In the genomic region with DNA sequence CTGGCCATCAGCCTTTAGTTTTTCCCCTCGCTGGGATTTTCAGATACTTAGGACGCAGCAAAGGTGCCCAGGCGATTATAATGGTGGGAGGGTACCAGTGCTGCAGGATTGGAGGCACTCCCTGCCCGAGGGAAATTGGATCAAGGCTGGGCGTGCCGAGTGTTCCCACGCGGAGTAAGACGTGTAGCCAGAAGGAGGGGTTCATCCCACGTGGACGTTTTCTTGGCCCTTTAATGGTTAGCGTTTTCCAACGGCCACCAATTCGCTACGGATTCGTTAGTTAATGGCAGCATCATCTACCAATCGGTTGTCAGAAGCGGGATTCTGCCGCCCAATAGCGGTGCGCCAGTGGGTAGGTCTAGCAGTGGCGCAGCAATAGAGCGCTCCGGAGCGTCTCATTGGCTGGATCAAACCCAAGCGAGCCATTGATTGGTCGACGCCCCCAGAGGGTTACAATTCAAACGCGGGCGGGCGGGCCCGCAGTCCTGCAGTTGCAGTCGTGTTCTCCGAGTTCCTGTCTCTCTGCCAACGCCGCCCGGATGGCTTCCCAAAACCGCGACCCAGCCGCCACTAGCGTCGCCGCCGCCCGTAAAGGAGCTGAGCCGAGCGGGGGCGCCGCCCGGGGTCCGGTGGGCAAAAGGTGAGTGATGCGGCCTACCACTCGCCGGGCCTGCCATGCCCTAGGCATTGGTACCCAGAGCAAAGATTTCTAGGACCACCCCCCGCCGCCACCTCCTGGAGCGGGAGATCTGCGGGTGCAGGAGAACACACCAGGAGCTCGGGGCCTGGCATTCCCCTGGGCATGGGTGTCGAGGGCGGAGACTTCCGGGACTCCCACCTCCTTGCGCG, we compare ENCODE assay signal across 8 cellular contexts. TPM values are rescaled to one million over a fixed set of nuclear protein-coding genes. Genes with fewer than 3 reads are reported as not detected.
DNase-seq lines count a peak whose midpoint lies in the region; ATAC-seq and TF ChIP-seq lines count a peak whose summit lies in the region.

A gene (plus strand): TSS at position 488 of the 849 bp plus-strand sequence. CDS start 52 bp downstream, at position 540.

- intact Hi-C loops in left ventricle myocardium inferior (cut with micrococcal nuclease) = no loop called here

- in situ Hi-C loops in GM13976 (cut with MboI; ENCODE audit: low sequenced_read_pairs, unreplicated experiment) = no loop called here

- ATAC-seq in HG02870 (IDR thresholded peaks at IDR 0.05; ENCODE audit: unreplicated experiment) = peak; percentile 97

- no peaks in the 10 kb centered on the region for H3K27me3 Mint-ChIP-seq in T-helper 1 cell treated with Interleukin-12 subunit alpha and Interleukin-12 subunit beta and Interleukin-4 antibody, amounts not matched to agents 30 μg/mL and 1 μg/mL, for 36 hours (ENCODE audit: low read depth)
- no peaks in the 10 kb centered on the region for H3K27me3 Mint-ChIP-seq in progenitor cell of endocrine pancreas

- H3K4me1 ChIP-seq in left ventricle myocardium inferior (peaks cover 15% of the 10 kb centered on the region), urinary bladder (ENCODE audit: insufficient read depth) (no peaks in the 10 kb centered on the region)

- H3K27ac Mint-ChIP-seq in T-helper 1 cell treated with Interleukin-12 subunit alpha and Interleukin-12 subunit beta and Interleukin-4 antibody, amounts not matched to agents 30 μg/mL and 1 μg/mL, for 36 hours = peak within 1 kb of the TSS; percentile 87
- peak within 1 kb of the TSS; percentile 80 for H3K27ac Mint-ChIP-seq in progenitor cell of endocrine pancreas

- H3K9me3 ChIP-seq in left ventricle myocardium inferior (replicated peaks) = no peaks in the 10 kb centered on the region

- under 1% methylated on average over 65 of the region's 65 CpGs for WGBS in urinary bladder

- TF ChIP-seq CTCF in GM13976 (IDR thresholded peaks at IDR 0.05; ENCODE audit: borderline replicate concordance, control extremely low read depth, extremely low read depth, insufficient read depth, missing control alignments) = no peak
- no peak for TF ChIP-seq CTCF in left ventricle myocardium inferior (IDR thresholded peaks at IDR 0.05; ENCODE audit: borderline replicate concordance)
- no peak for TF ChIP-seq CTCF in progenitor cell of endocrine pancreas (IDR thresholded peaks at IDR 0.05; ENCODE audit: unreplicated experiment)

- H3K36me3 ChIP-seq in left ventricle myocardium inferior (peaks cover 41% of the 10 kb centered on the region), urinary bladder (ENCODE audit: insufficient read depth) (peaks cover 2% of the 10 kb centered on the region)

- peaks cover 26% of the 10 kb centered on the region for H3K4me1 Mint-ChIP-seq in T-helper 1 cell treated with Interleukin-12 subunit alpha and Interleukin-12 subunit beta and Interleukin-4 antibody, amounts not matched to agents 30 μg/mL and 1 μg/mL, for 36 hours (ENCODE audit: low read depth)
- H3K4me1 Mint-ChIP-seq in progenitor cell of endocrine pancreas (ENCODE audit: low read depth) = peaks cover 14% of the 10 kb centered on the region

- peaks cover 46% of the 10 kb centered on the region for H3K36me3 Mint-ChIP-seq in T-helper 1 cell treated with Interleukin-12 subunit alpha and Interleukin-12 subunit beta and Interleukin-4 antibody, amounts not matched to agents 30 μg/mL and 1 μg/mL, for 36 hours (ENCODE audit: low read depth)
- peaks cover 24% of the 10 kb centered on the region for H3K36me3 Mint-ChIP-seq in progenitor cell of endocrine pancreas (ENCODE audit: insufficient read depth)

- H3K27ac ChIP-seq in left ventricle myocardium inferior (replicated peaks) (peak within 1 kb of the TSS; percentile 61), urinary bladder (ENCODE audit: low read depth) (no peak within 1 kb of the TSS)

- peak within 1 kb of the TSS; percentile 96 for H3K4me3 Mint-ChIP-seq in T-helper 1 cell treated with Interleukin-12 subunit alpha and Interleukin-12 subunit beta and Interleukin-4 antibody, amounts not matched to agents 30 μg/mL and 1 μg/mL, for 36 hours
- peak within 1 kb of the TSS; percentile 83 for H3K4me3 Mint-ChIP-seq in progenitor cell of endocrine pancreas (ENCODE audit: low read depth)

- no peaks in the 10 kb centered on the region for H3K9me3 Mint-ChIP-seq in T-helper 1 cell treated with Interleukin-12 subunit alpha and Interleukin-12 subunit beta and Interleukin-4 antibody, amounts not matched to agents 30 μg/mL and 1 μg/mL, for 36 hours
- H3K9me3 Mint-ChIP-seq in progenitor cell of endocrine pancreas (ENCODE audit: low read depth) = no peaks in the 10 kb centered on the region

- H3K4me3 ChIP-seq in left ventricle myocardium inferior (peak within 1 kb of the TSS; percentile 71), urinary bladder (ENCODE audit: low read depth, low read length) (peak within 1 kb of the TSS; percentile 45)

- peak; percentile 98 for DNase-seq in GM13976 (ENCODE audit: low spot score)
- DNase-seq in NCI-H146 treated with DMSO at 0.1 percent for 48 hours (lab: John Stamatoyannopoulos, UW; ENCODE audit: unreplicated experiment) = peak; percentile 99
- peak; percentile 100 for DNase-seq in amniotic stem cell (lab: John Stamatoyannopoulos, UW)
- DNase-seq in left ventricle myocardium inferior = peak; percentile 96
- DNase-seq in progenitor cell of endocrine pancreas (ENCODE audit: low spot score, unreplicated experiment) = peak; percentile 93

- no peaks in the 10 kb centered on the region for H3K27me3 ChIP-seq in left ventricle myocardium inferior (ENCODE audit: low read depth)

RNA-seq across cellular contexts. Expression of the gene that starts here (rescaled TPM):
- 0.91 TPM for total RNA-seq in left ventricle myocardium inferior
- total RNA-seq in progenitor cell of endocrine pancreas = 63.9 and 69.0 TPM in 2 replicates
- 15.6 TPM for total RNA-seq in urinary bladder
- polyA plus RNA-seq in urinary bladder = 2.2 TPM

Comparison
In these comparisons a context has a peak if more than half of its experiments do, and no peak if none do; other contexts are left out.
1. Peak in DNase-seq, H3K4me3 ChIP-seq and H3K27ac ChIP-seq in left ventricle myocardium inferior; RNA of the gene not detected or under 1 TPM.